13 cellular contexts compared by ENCODE assay signal in genomic region chr2:170886391-170886790, GRCh38. TPM values are rescaled to one million over a fixed set of nuclear protein-coding genes. Genes with fewer than 3 reads are reported as not detected.
DNase-seq lines count a peak whose midpoint lies in the region; ATAC-seq and TF ChIP-seq lines count a peak whose summit lies in the region.
"Had no signal": no experiment of that assay in that cellular context is flagged by ENCODE, and none has a peak within 500 bp of the region (broad histone marks: within the 10 kb centered on the region; RNA-seq: fewer than 3 reads in every experiment).

No MANE protein-coding gene starts in this region.

- H3K9ac ChIP-seq in adipocyte (ENCODE audit: low read length), result no peak overlapping the region

- no peak for TF ChIP-seq CTCF in foreskin keratinocyte (conservative IDR thresholded peaks at IDR 0.05)

- H3K27ac ChIP-seq in foreskin keratinocyte, result no peak overlapping the region
- H3K27ac ChIP-seq: esophagus muscularis mucosa had no signal

- no peaks in the 10 kb centered on the region for H3K9me3 ChIP-seq in adipocyte (ENCODE audit: control insufficient read depth, low read length)
- H3K9me3 ChIP-seq: esophagus muscularis mucosa had no signal

- peak; percentile 76 for DNase-seq in AG08395 (ENCODE audit: low spot score)
- DNase-seq in HS-27A (ENCODE audit: low read depth), result peak; percentile 59
- DNase-seq in adipocyte (ENCODE audit: low read depth), result peak; percentile 56
- peak; percentile 90 to 97 for DNase-seq in foreskin keratinocyte
- no peak for DNase-seq in NCI-H2107 treated with DMSO at 0.1 percent for 48 hours (lab: John Stamatoyannopoulos, UW; ENCODE audit: unreplicated experiment)
- no peak for DNase-seq in sciatic nerve (ENCODE audit: low spot score)
- DNase-seq in NOMO-1 treated with dmso at 0.1 percent for 144 hours (lab: John Stamatoyannopoulos, UW; ENCODE audit: unreplicated experiment), result no peak
- DNase-seq: activated naive CD4-positive, alpha-beta T cell treated with anti-CD3 and anti-CD28 coated beads for 36 hours; DMS53; NCI-H2107; stimulated activated CD4-positive, alpha-beta T cell treated with anti-CD3 and anti-CD28 coated beads, Interleukin-12 subunit alpha, Interleukin-12 subunit beta, amount 100 ng/mL, for 4 hours had no signal

- H3K4me1 ChIP-seq in adipocyte (ENCODE audit: control insufficient read depth, insufficient read depth, low read length) (peaks cover 6% of the 10 kb centered on the region), foreskin keratinocyte (peaks cover 9% of the 10 kb centered on the region)
- H3K4me1 ChIP-seq: esophagus muscularis mucosa had no signal

- H3K4me3 ChIP-seq in adipocyte (ENCODE audit: low read length), result no peak overlapping the region
- H3K4me3 ChIP-seq: esophagus muscularis mucosa had no signal

- ATAC-seq in foreskin keratinocyte, result peak; percentile 95
- ATAC-seq in HG02885 (IDR thresholded peaks at IDR 0.05; ENCODE audit: poor library complexity, unreplicated experiment), result no peak
- no peak for ATAC-seq in sciatic nerve

- H3K36me3 ChIP-seq in adipocyte (ENCODE audit: control insufficient read depth, insufficient read depth, low read length, severe bottlenecking), result no peaks in the 10 kb centered on the region
- H3K36me3 ChIP-seq: esophagus muscularis mucosa had no signal

- intact Hi-C loops in sciatic nerve (cut with DNase I), result no loop called here

- H3K27me3 ChIP-seq in adipocyte (replicated peaks; ENCODE audit: control insufficient read depth, insufficient read depth, low read length) (peaks cover 9% of the 10 kb centered on the region), foreskin keratinocyte (peaks cover 9% of the 10 kb centered on the region)
- H3K27me3 ChIP-seq: esophagus muscularis mucosa had no signal

RNA-seq across cellular contexts. Expression of gene GORASP2, which starts 42.7 kb away (rescaled TPM):
- total RNA-seq in foreskin keratinocyte, result 54.4 and 59.1 TPM in 2 replicates
- polyA plus RNA-seq in foreskin keratinocyte, result 58.1 and 63.3 TPM in 2 replicates
- total RNA-seq in sciatic nerve, result 63.1 TPM

Comparison
In these comparisons a context has a peak if more than half of its experiments do, and no peak if none do; other contexts are left out.
1. DNase-seq: peak in AG08395 (single experiment), HS-27A (single experiment), adipocyte (single experiment) and foreskin keratinocyte (2 of 2); none in NCI-H2107 treated with DMSO at 0.1 percent for 48 hours (single experiment), sciatic nerve (single experiment) and NOMO-1 treated with dmso at 0.1 percent for 144 hours (single experiment).